In the genomic region with DNA sequence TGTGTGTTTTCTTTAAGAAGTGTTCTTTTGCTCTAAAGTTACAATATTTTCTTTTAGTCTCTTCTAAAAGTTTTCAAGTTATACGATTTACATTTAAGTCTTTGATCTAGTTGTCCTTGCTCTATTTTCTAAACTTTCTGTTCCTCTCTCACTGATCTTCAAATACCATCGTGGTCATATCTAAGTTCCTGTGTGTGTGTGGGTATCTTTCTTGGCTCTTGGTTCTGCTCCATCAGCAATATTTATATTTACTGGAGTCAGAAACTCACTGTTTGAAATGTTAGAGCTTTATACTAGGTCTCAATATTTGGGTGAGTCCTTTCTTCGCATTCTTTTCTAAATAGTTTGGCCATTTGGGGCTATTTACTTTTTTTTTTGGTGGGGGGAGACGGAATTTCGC, we compare ENCODE assay signal across 23 cellular contexts.
"Had no signal": no experiment of that assay in that cellular context is flagged by ENCODE, and none has a peak within 500 bp of the region (broad histone marks: within the 10 kb centered on the region; RNA-seq: fewer than 3 reads in every experiment).

No MANE protein-coding gene starts in this region.

- H3K9me3 ChIP-seq: gastrocnemius medialis, left lung had no signal

- ATAC-seq: activated naive CD4-positive, alpha-beta T cell treated with anti-CD3 and anti-CD28 coated beads, Interleukin-2, amount 50 U/mL, for 72 hours; gastrocnemius medialis; left lung; naive thymus-derived CD4-positive, alpha-beta T cell had no signal

- H3K27me3 ChIP-seq: gastrocnemius medialis, left lung, right atrium auricular region had no signal

- DNase-seq: activated CD4-positive, alpha-beta memory T cell treated with anti-CD3 and anti-CD28 coated beads for 36 hours; activated CD4-positive, alpha-beta T cell treated with anti-CD3 and anti-CD28 coated beads for 48 hours; activated T-cell treated with anti-CD3 and anti-CD28 coated beads, Interleukin-2, amount 50 U/mL, for 48 hours; dermis blood vessel endothelial cell; effector CD4-positive, alpha-beta T cell; gastrocnemius medialis; glutamatergic neuron; left lung; naive thymus-derived CD4-positive, alpha-beta T cell; spleen; stimulated activated naive CD4-positive, alpha-beta T cell; T-helper 1 cell; trophoblast cell had no signal

- H3K4me1 ChIP-seq: parathyroid adenoma, spleen had no signal

- H2AFZ ChIP-seq: parathyroid adenoma had no signal

- H3K9ac ChIP-seq: parathyroid adenoma had no signal

- H3K27ac Mint-ChIP-seq: activated CD4-positive, alpha-beta memory T cell treated with anti-CD3 and anti-CD28 coated beads for 36 hours; activated naive CD4-positive, alpha-beta T cell treated with anti-CD3 and anti-CD28 coated beads, Interleukin-2, amount 50 U/mL, for 72 hours; activated T-helper 2 cell treated with anti-CD3 and anti-CD28 coated beads, Interferon-gamma antibody, Interleukin-2, Interleukin-4, amounts not matched to agents 10 μg/mL and 5 μg/mL and 100 μg/mL, durations not matched to agents 14 hours and 24 hours and 36 hours; mesothelial cell of epicardium; naive thymus-derived CD4-positive, alpha-beta T cell had no signal

- H3K4me3 Mint-ChIP-seq: activated CD4-positive, alpha-beta memory T cell treated with anti-CD3 and anti-CD28 coated beads for 36 hours; central memory CD8-positive, alpha-beta T cell; mesothelial cell of epicardium; naive thymus-derived CD4-positive, alpha-beta T cell had no signal

- H3K36me3 ChIP-seq: gastrocnemius medialis, left lung, right atrium auricular region, spleen had no signal

- H3K36me3 Mint-ChIP-seq: activated CD4-positive, alpha-beta memory T cell treated with anti-CD3 and anti-CD28 coated beads for 36 hours; activated naive CD4-positive, alpha-beta T cell treated with anti-CD3 and anti-CD28 coated beads, Interleukin-2, amount 50 U/mL, for 72 hours; naive thymus-derived CD4-positive, alpha-beta T cell had no signal

- H3K4me1 Mint-ChIP-seq: central memory CD8-positive, alpha-beta T cell; mesothelial cell of epicardium had no signal

- H3K79me2 ChIP-seq: parathyroid adenoma had no signal

- H3K9me3 Mint-ChIP-seq: activated naive CD4-positive, alpha-beta T cell treated with anti-CD3 and anti-CD28 coated beads, Interleukin-2, amount 50 U/mL, for 72 hours; central memory CD8-positive, alpha-beta T cell had no signal

- H3K27ac ChIP-seq: left lung, parathyroid adenoma, spleen, VCaP had no signal

- H3K4me3 ChIP-seq: gastrocnemius medialis, left lung, right atrium auricular region, spleen had no signal

- FAIRE-seq: bronchial epithelial cell, islet of Langerhans, TTC549 had no signal
